In genomic region chr1:236336084-236336483, GRCh38 we compare ENCODE assay signal across 21 cellular contexts. TPM values are rescaled to one million over a fixed set of nuclear protein-coding genes. Genes with fewer than 3 reads are reported as not detected.
DNase-seq lines count a peak whose midpoint lies in the region; ATAC-seq and TF ChIP-seq lines count a peak whose summit lies in the region.
"Had no signal": no experiment of that assay in that cellular context is flagged by ENCODE, and none has a peak within 500 bp of the region (broad histone marks: within the 10 kb centered on the region; RNA-seq: fewer than 3 reads in every experiment).

No MANE protein-coding gene starts in this region.

- no peaks in the 10 kb centered on the region for H3K27me3 ChIP-seq in PC-9 (ENCODE audit: insufficient read depth, low read depth)
- H3K27me3 ChIP-seq in sigmoid colon, result no peaks in the 10 kb centered on the region
- no peaks in the 10 kb centered on the region for H3K27me3 ChIP-seq in naive thymus-derived CD4-positive, alpha-beta T cell (ENCODE audit: control insufficient read depth in 2 of 2, insufficient read depth in 2 of 2, low read length in 2 of 2)
- H3K27me3 ChIP-seq: BE2C had no signal

- H3F3A ChIP-seq in PC-9 (ENCODE audit: insufficient read depth, low read depth), result no peaks in the 10 kb centered on the region

- POLR2A ChIA-PET in HEK293 (lab: Yijun Ruan, JAX), result no interaction called here
- POLR2A ChIA-PET in PC-9 (lab: Charles Lee; ENCODE audit: unreplicated experiment), result no interaction called here
- POLR2A ChIA-PET in naive thymus-derived CD4-positive, alpha-beta T cell (lab: Charles Lee), result no interaction called here

- H3K4me3 Mint-ChIP-seq in activated T-helper 17 cell treated with anti-CD3 and anti-CD28 coated beads, Interleukin-2, amount 50 U/mL, for 72 hours, result no peak overlapping the region
- H3K4me3 Mint-ChIP-seq in naive thymus-derived CD4-positive, alpha-beta T cell, result no peak overlapping the region
- H3K4me3 Mint-ChIP-seq: CD4-positive, CD25-positive, alpha-beta regulatory T cell; CD8-positive, alpha-beta memory T cell; HFFc6 had no signal

- no peak for TF ChIP-seq EP300 in sigmoid colon (IDR thresholded peaks at IDR 0.05)

- H4K20me1 ChIP-seq in PC-9 (ENCODE audit: insufficient read depth), result no peaks in the 10 kb centered on the region

- H2AFZ ChIP-seq in PC-9, result no peak overlapping the region
- H2AFZ ChIP-seq: GM23248 had no signal

- H3K4me1 ChIP-seq in HEK293 (ENCODE audit: control insufficient read depth, insufficient read depth, low read length), result no peaks in the 10 kb centered on the region
- H3K4me1 ChIP-seq in PC-9 (replicated peaks; ENCODE audit: insufficient read depth), result peaks cover 13% of the 10 kb centered on the region
- no peaks in the 10 kb centered on the region for H3K4me1 ChIP-seq in sigmoid colon
- no peaks in the 10 kb centered on the region for H3K4me1 ChIP-seq in naive thymus-derived CD4-positive, alpha-beta T cell (ENCODE audit: control insufficient read depth in 2 of 2, insufficient read depth in 2 of 2, low read length in 2 of 2)
- H3K4me1 ChIP-seq: BE2C had no signal

- H3K36me3 Mint-ChIP-seq in activated T-helper 17 cell treated with anti-CD3 and anti-CD28 coated beads, Interleukin-2, amount 50 U/mL, for 72 hours (ENCODE audit: low read depth), result no peaks in the 10 kb centered on the region
- no peaks in the 10 kb centered on the region for H3K36me3 Mint-ChIP-seq in naive thymus-derived CD4-positive, alpha-beta T cell
- H3K36me3 Mint-ChIP-seq: CD4-positive, CD25-positive, alpha-beta regulatory T cell had no signal

- no peaks in the 10 kb centered on the region for H3K36me3 ChIP-seq in HEK293 (ENCODE audit: control insufficient read depth in 2 of 2, insufficient read depth in 1 of 2, low read length in 2 of 2)
- no peaks in the 10 kb centered on the region for H3K36me3 ChIP-seq in PC-9 (ENCODE audit: low read depth)
- no peaks in the 10 kb centered on the region for H3K36me3 ChIP-seq in sigmoid colon
- H3K36me3 ChIP-seq in naive thymus-derived CD4-positive, alpha-beta T cell (ENCODE audit: control insufficient read depth in 2 of 3, insufficient read depth in 3 of 3, low read length in 3 of 3), result no peaks in the 10 kb centered on the region
- H3K36me3 ChIP-seq: BE2C had no signal

- intact Hi-C loops in PC-9 (cut with micrococcal nuclease; ENCODE audit: unreplicated experiment) (no loop called here), sigmoid colon (cut with DNase I) (no loop called here)
- intact Hi-C loops in naive thymus-derived CD4-positive, alpha-beta T cell (cut with micrococcal nuclease), result no loop called here

- TF ChIP-seq POLR2A in sigmoid colon (IDR thresholded peaks at IDR 0.05), result no peak

- H3K27ac ChIP-seq in HEK293 (ENCODE audit: extremely low read depth, low read depth, low read length), result no peak overlapping the region
- no peak overlapping the region for H3K27ac ChIP-seq in PC-9
- H3K27ac ChIP-seq in epithelial cell of prostate, result no peak overlapping the region
- no peak overlapping the region for H3K27ac ChIP-seq in sigmoid colon
- no peak overlapping the region for H3K27ac ChIP-seq in naive thymus-derived CD4-positive, alpha-beta T cell (ENCODE audit: low read depth, low read length)
- H3K27ac ChIP-seq: GM23248, HL-60, KMS-11 had no signal

- CTCF ChIA-PET in HEK293 (lab: Yijun Ruan, JAX), result interaction anchor here (0.5 to 1.5 kb wide), 3 partner anchors 9 to 13 kb away, joined by 3 to 5 read pairs (median 4); no protein-coding TSS in a partner anchor
- CTCF ChIA-PET in PC-9 (lab: Charles Lee), result no interaction called here
- CTCF ChIA-PET in naive thymus-derived CD4-positive, alpha-beta T cell (lab: Charles Lee), result no interaction called here

- no peaks in the 10 kb centered on the region for H3K9me2 ChIP-seq in PC-9 (ENCODE audit: insufficient read depth)

- ATAC-seq in activated T-helper 17 cell treated with anti-CD3 and anti-CD28 coated beads, Interleukin-2, amount 50 U/mL, for 72 hours (replicated peaks), result no peak
- no peak for ATAC-seq in naive thymus-derived CD4-positive, alpha-beta T cell

- TF ChIP-seq CTCF in HEK293 (tag by site-specific recombination; IDR thresholded peaks at IDR 0.05), result no peak
- no peak for TF ChIP-seq CTCF in PC-9 (conservative IDR thresholded peaks at IDR 0.05)
- no peak for TF ChIP-seq CTCF in sigmoid colon (IDR thresholded peaks at IDR 0.05)

- no peaks in the 10 kb centered on the region for H3K79me2 ChIP-seq in PC-9 (ENCODE audit: low read depth)

- BruUV-seq in PC-9 (replicated peaks; lab: Mats Ljungman, UMichigan), result no TSS peak

- H3K9me3 ChIP-seq in HEK293 (ENCODE audit: control insufficient read depth, insufficient read depth, low read depth, low read length), result no peaks in the 10 kb centered on the region
- H3K9me3 ChIP-seq in PC-9 (ENCODE audit: insufficient read depth, low read depth), result no peaks in the 10 kb centered on the region
- H3K9me3 ChIP-seq in sigmoid colon, result no peaks in the 10 kb centered on the region
- no peaks in the 10 kb centered on the region for H3K9me3 ChIP-seq in naive thymus-derived CD4-positive, alpha-beta T cell (ENCODE audit: control insufficient read depth in 2 of 3, low read length in 3 of 3)
- H3K9me3 ChIP-seq: BE2C had no signal

- H3K4me2 ChIP-seq in PC-9, result 0 out of 2 replicates have a peak overlapping the region, but pooled peaks have one; percentile 44
- H3K4me2 ChIP-seq: KMS-11 had no signal

- H3K4me3 ChIP-seq in HEK293 (ENCODE audit: low read depth, low read length) (no peak overlapping the region), PC-9 (no peak overlapping the region), sigmoid colon (no peak overlapping the region)
- no peak overlapping the region for H3K4me3 ChIP-seq in naive thymus-derived CD4-positive, alpha-beta T cell (ENCODE audit: low read length)
- H3K4me3 ChIP-seq: GM23248 had no signal

- H3K27me3 Mint-ChIP-seq in activated T-helper 17 cell treated with anti-CD3 and anti-CD28 coated beads, Interleukin-2, amount 50 U/mL, for 72 hours, result peaks cover 3% of the 10 kb centered on the region
- H3K27me3 Mint-ChIP-seq in naive thymus-derived CD4-positive, alpha-beta T cell, result peaks cover 0 to 3% (median 0%) of the 10 kb centered on the region in 5 donors

- H3K9me3 Mint-ChIP-seq in activated T-helper 17 cell treated with anti-CD3 and anti-CD28 coated beads, Interleukin-2, amount 50 U/mL, for 72 hours, result no peaks in the 10 kb centered on the region
- peaks cover 0 to 2% (median 0%) of the 10 kb centered on the region in 11 donors for H3K9me3 Mint-ChIP-seq in naive thymus-derived CD4-positive, alpha-beta T cell
- H3K9me3 Mint-ChIP-seq: CD8-positive, alpha-beta memory T cell had no signal

- H3K27ac Mint-ChIP-seq in activated T-helper 17 cell treated with anti-CD3 and anti-CD28 coated beads, Interleukin-2, amount 50 U/mL, for 72 hours, result no peak overlapping the region
- H3K27ac Mint-ChIP-seq in naive thymus-derived CD4-positive, alpha-beta T cell, result no peak overlapping the region
- H3K27ac Mint-ChIP-seq: CD4-positive, CD25-positive, alpha-beta regulatory T cell; HFFc6 had no signal

- DNase-seq in PC-9 (peak in 1 of 2 experiments; percentile 73), epithelial cell of prostate (ENCODE audit: low read depth, low spot score) (peak; percentile 16), T-helper 2 cell (no peak), sigmoid colon (no peak)
- no peak for DNase-seq in naive thymus-derived CD4-positive, alpha-beta T cell
- DNase-seq: ACHN; BE2C; C1 segment of cervical spinal cord; CD4-positive, CD25-positive, alpha-beta regulatory T cell; CD8-positive, alpha-beta memory T cell; COR-L47; DMS 273 treated with DMSO at 0.1 percent for 48 hours; DMS79; GF-D8; GM23248; HCEC 1CT; HFFc6 had no signal

- no peaks in the 10 kb centered on the region for H3K4me1 Mint-ChIP-seq in activated T-helper 17 cell treated with anti-CD3 and anti-CD28 coated beads, Interleukin-2, amount 50 U/mL, for 72 hours
- no peaks in the 10 kb centered on the region for H3K4me1 Mint-ChIP-seq in naive thymus-derived CD4-positive, alpha-beta T cell
- H3K4me1 Mint-ChIP-seq: CD4-positive, CD25-positive, alpha-beta regulatory T cell; CD8-positive, alpha-beta memory T cell had no signal

TF ChIP-seq in HEK293, 187 proteins besides CTCF, POLR2A, EP300 and RAD21:
- TF ChIP-seq ZSCAN16 (tag by site-specific recombination; IDR thresholded peaks at IDR 0.05) (no peak), ZNF10 (tag by site-specific recombination; IDR thresholded peaks at IDR 0.05) (peak; percentile 62; the same call in 1 of the 2 replicates)
TF ChIP-seq in HEK293: peak in this region for 1.

RNA-seq across cellular contexts. Expression of gene ERO1B, which starts 54.3 kb away (rescaled TPM):
- total RNA-seq in PC-9 (2021), result not detected in 2 replicates
- 1 to 10 TPM; 4.0 to 4.2 TPM for total RNA-seq in activated T-helper 17 cell treated with anti-CD3 and anti-CD28 coated beads, Interleukin-2, amount 50 U/mL, for 72 hours
- total RNA-seq in sigmoid colon, result 10 to 100 TPM in 3 of 4 donors, 1 to 10 TPM in 1; 9.0 to 17.2 (median 13.7) TPM
- polyA plus RNA-seq in sigmoid colon, result 1 to 10 TPM; 1.2 to 2.1 (median 1.4) TPM
- 10 to 100 TPM in 4 of 5 experiments, 1 to 10 TPM in 1; 5.0 to 26.8 (median 16.0) TPM for total RNA-seq in naive thymus-derived CD4-positive, alpha-beta T cell
- polyA plus RNA-seq in naive thymus-derived CD4-positive, alpha-beta T cell, result 1 to 10 TPM; 1.9 to 3.3 TPM

RNA-seq across cellular contexts. Expression of gene EDARADD, which starts 58.0 kb away (rescaled TPM):
- total RNA-seq in PC-9 (2021), result not detected in 2 replicates
- 1 to 10 TPM in 1 of 2 donors, under 1 TPM in 1; 0.95 to 4.0 TPM for total RNA-seq in activated T-helper 17 cell treated with anti-CD3 and anti-CD28 coated beads, Interleukin-2, amount 50 U/mL, for 72 hours
- total RNA-seq in sigmoid colon, result under 1 TPM in 1 of 4 donors, not detected in 3; under 0.01 TPM
- polyA plus RNA-seq in sigmoid colon, result under 1 TPM in 1 of 3 donors, not detected in 2; 0.41 TPM
- 1 to 10 TPM in 2 of 5 experiments, under 1 TPM in 3; 0.38 to 6.6 (median 0.73) TPM for total RNA-seq in naive thymus-derived CD4-positive, alpha-beta T cell
- not detected for polyA plus RNA-seq in naive thymus-derived CD4-positive, alpha-beta T cell
